Comparison of ENCODE assay signal across 28 cellular contexts in genomic region chr16:4137438-4137837, GRCh38.
"Had no signal": no experiment of that assay in that cellular context is flagged by ENCODE, and none has a peak within 500 bp of the region (broad histone marks: within the 10 kb centered on the region; RNA-seq: fewer than 3 reads in every experiment).

No MANE protein-coding gene starts in this region.

- DNase-seq: activated CD4-positive, alpha-beta T cell treated with anti-CD3 and anti-CD28 coated beads, Interleukin-2, amount 50 U/mL, for 1 hour; activated CD8-positive, alpha-beta memory T cell treated with anti-CD3 and anti-CD28 coated beads for 24 hours; activated CD8-positive, alpha-beta memory T cell treated with anti-CD3 and anti-CD28 coated beads, Interleukin-2, amount 50 U/mL, for 4 hours; activated naive CD4-positive, alpha-beta T cell; activated T-cell treated with anti-CD3 and anti-CD28 coated beads, Interleukin-2, amount 50 U/mL, for 24 hours; aorta; caudate nucleus; effector CD4-positive, alpha-beta T cell; foreskin melanocyte; glutamatergic neuron; immature natural killer cell; lower lobe of right lung; naive thymus-derived CD8-positive, alpha-beta T cell; ovary; spleen; stimulated activated CD4-positive, alpha-beta T cell treated with anti-CD3 and anti-CD28 coated beads, Interleukin-4, amount 100 ng/mL, for 1 hour; stimulated activated naive CD4-positive, alpha-beta T cell; SW 1271; testis; upper lobe of left lung had no signal

- H3K27me3 ChIP-seq: hepatocyte, neural progenitor cell, ovary, right atrium auricular region, testis, upper lobe of left lung had no signal

- H3K4me3 Mint-ChIP-seq: activated T-cell treated with anti-CD3 and anti-CD28 coated beads, Interleukin-2, amount 50 U/mL, for 24 hours; activated T-helper 17 cell treated with anti-CD3 and anti-CD28 coated beads, Interleukin-2, amount 50 U/mL, for 72 hours; brain; dendritic cell treated with granulocyte-macrophage colony-stimulating factor and Interleukin-4, amounts not matched to agents 40 ng/mL and 50 ng/mL, for 4 days; immature natural killer cell; naive thymus-derived CD8-positive, alpha-beta T cell; neural progenitor cell had no signal

- H3K9me3 Mint-ChIP-seq: activated T-cell treated with anti-CD3 and anti-CD28 coated beads, Interleukin-2, amount 50 U/mL, for 24 hours; activated T-helper 17 cell treated with anti-CD3 and anti-CD28 coated beads, Interleukin-2, amount 50 U/mL, for 72 hours; dendritic cell treated with granulocyte-macrophage colony-stimulating factor and Interleukin-4, amounts not matched to agents 40 ng/mL and 50 ng/mL, for 4 days; immature natural killer cell; neural progenitor cell had no signal

- H3K27ac ChIP-seq: neural progenitor cell, ovary, prostate gland, right atrium auricular region, spleen, testis, VCaP had no signal

- H3K4me3 ChIP-seq: hepatocyte, lower lobe of right lung, neural progenitor cell, ovary, prostate gland, right atrium auricular region, spleen, testis had no signal

- H3K9ac ChIP-seq: neural progenitor cell had no signal

- H3K36me3 ChIP-seq: lower lobe of right lung, neural progenitor cell, ovary, prostate gland, right atrium auricular region, spleen, upper lobe of left lung had no signal

- H3K79me2 ChIP-seq: hepatocyte had no signal

- H3K9me3 ChIP-seq: lower lobe of right lung, ovary, prostate gland, right atrium auricular region, spleen, testis, upper lobe of left lung had no signal

- H3K27ac Mint-ChIP-seq: activated T-cell treated with anti-CD3 and anti-CD28 coated beads, Interleukin-2, amount 50 U/mL, for 24 hours; activated T-helper 17 cell treated with anti-CD3 and anti-CD28 coated beads, Interleukin-2, amount 50 U/mL, for 72 hours; dendritic cell treated with granulocyte-macrophage colony-stimulating factor and Interleukin-4, amounts not matched to agents 40 ng/mL and 50 ng/mL, for 4 days; immature natural killer cell; neural progenitor cell had no signal

- H3K4me2 ChIP-seq: hepatocyte, neural progenitor cell had no signal

- H2AFZ ChIP-seq: hepatocyte, neural progenitor cell had no signal

- H3K4me1 ChIP-seq: lower lobe of right lung, prostate gland, right atrium auricular region, spleen, testis had no signal

- H3K36me3 Mint-ChIP-seq: naive thymus-derived CD8-positive, alpha-beta T cell; neural progenitor cell had no signal
